Comparison of ENCODE assay signal across 8 cellular contexts in genomic region chr1:85047472-85048295, GRCh38. TPM values are rescaled to one million over a fixed set of nuclear protein-coding genes. Genes with fewer than 3 reads are reported as not detected.
DNase-seq lines count a peak whose midpoint lies in the region; ATAC-seq and TF ChIP-seq lines count a peak whose summit lies in the region.

No MANE protein-coding gene starts in this region.

- H3K27ac ChIP-seq in coronary artery: no peak overlapping the region

- no peak for TF ChIP-seq CTCF in coronary artery (IDR thresholded peaks at IDR 0.05)
- TF ChIP-seq CTCF in mucosa of descending colon (IDR thresholded peaks at IDR 0.05): no peak

- H3K9me3 Mint-ChIP-seq in activated CD4-positive, alpha-beta T cell treated with anti-CD3 and anti-CD28 coated beads, Interleukin-2, amount 10 ng/mL, durations not matched to agents 7 days and 5 days: no peaks in the 10 kb centered on the region

- peak; percentile 76 for ATAC-seq in mucosa of descending colon

- peak overlapping the region; percentile 54 for H3K4me3 Mint-ChIP-seq in activated CD4-positive, alpha-beta T cell treated with anti-CD3 and anti-CD28 coated beads, Interleukin-2, amount 10 ng/mL, durations not matched to agents 7 days and 5 days

- POLR2A ChIA-PET in activated CD4-positive, alpha-beta T cell treated with anti-CD3 and anti-CD28 coated beads, Interleukin-2, amount 10 ng/mL, durations not matched to agents 7 days and 5 days (lab: Charles Lee): no interaction called here
- POLR2A ChIA-PET in HEK293T (lab: Yijun Ruan, JAX): interaction anchor here (0.7 to 2.4 kb wide), 6 partner anchors 10 to 537 kb away, joined by 3 to 12 read pairs (median 4); a partner anchor contains a TSS

- H3K4me1 Mint-ChIP-seq in activated CD4-positive, alpha-beta T cell treated with anti-CD3 and anti-CD28 coated beads, Interleukin-2, amount 10 ng/mL, durations not matched to agents 7 days and 5 days: peaks cover 35% of the 10 kb centered on the region

- peaks cover 13% of the 10 kb centered on the region for H3K36me3 Mint-ChIP-seq in activated CD4-positive, alpha-beta T cell treated with anti-CD3 and anti-CD28 coated beads, Interleukin-2, amount 10 ng/mL, durations not matched to agents 7 days and 5 days (ENCODE audit: low read depth)

- intact Hi-C loops in mucosa of descending colon (cut with DNase I, micrococcal nuclease): no loop called here

- no peaks in the 10 kb centered on the region for H3K36me3 ChIP-seq in mucosa of descending colon (ENCODE audit: low read depth)

- H3K4me1 ChIP-seq in mucosa of descending colon (ENCODE audit: low read depth): peaks cover 7% of the 10 kb centered on the region

- H3K27ac Mint-ChIP-seq in activated CD4-positive, alpha-beta T cell treated with anti-CD3 and anti-CD28 coated beads, Interleukin-2, amount 10 ng/mL, durations not matched to agents 7 days and 5 days: peak overlapping the region; percentile 5

- H3K9me3 ChIP-seq in mucosa of descending colon: no peaks in the 10 kb centered on the region

- no peak for DNase-seq in activated CD4-positive, alpha-beta T cell treated with anti-CD3 and anti-CD28 coated beads, Interleukin-2, amount 10 ng/mL, durations not matched to agents 7 days and 5 days
- no peak for DNase-seq in activated CD4-positive, alpha-beta T cell treated with anti-CD3 and anti-CD28 coated beads, Interleukin-2, amount 50 U/mL, for 1 hour
- DNase-seq in HEK293T (ENCODE audit: extremely low spot score) (peak; percentile 55), NCI-H146 treated with DMSO at 0.1 percent for 48 hours (lab: John Stamatoyannopoulos, UW; ENCODE audit: unreplicated experiment) (peak; percentile 23), coronary artery (ENCODE audit: low spot score) (no peak), mucosa of descending colon (peak in 2 of 3 donors; percentile 8 to 41), Ammon's horn (ENCODE audit: low spot score) (no peak), OCI-M1 (lab: John Stamatoyannopoulos, UW) (no peak)

- H3K27me3 Mint-ChIP-seq in activated CD4-positive, alpha-beta T cell treated with anti-CD3 and anti-CD28 coated beads, Interleukin-2, amount 10 ng/mL, durations not matched to agents 7 days and 5 days: peaks cover 56% of the 10 kb centered on the region

- CTCF ChIA-PET in activated CD4-positive, alpha-beta T cell treated with anti-CD3 and anti-CD28 coated beads, Interleukin-2, amount 10 ng/mL, durations not matched to agents 7 days and 5 days (lab: Charles Lee): interaction anchor here (1.8 to 1.9 kb wide), 2 partner anchors 11 to 103 kb away, joined by 4 read pairs; no protein-coding TSS in a partner anchor
- CTCF ChIA-PET in HEK293T (lab: Yijun Ruan, JAX): interaction anchor here (0.6 to 1.7 kb wide), 2 partner anchors 14 to 103 kb away, joined by 3 to 6 read pairs; no protein-coding TSS in a partner anchor

- H3K4me3 ChIP-seq in coronary artery: peak overlapping the region; percentile 73
- peak overlapping the region; percentile 24 for H3K4me3 ChIP-seq in mucosa of descending colon

TF ChIP-seq in HEK293T, 16 proteins besides CTCF, POLR2A, EP300 and RAD21:
- TF ChIP-seq TARDBP (IDR thresholded peaks at IDR 0.05): no peak
- TF ChIP-seq ZNF384 (IDR thresholded peaks at IDR 0.05): no peak
- no peak for TF ChIP-seq ARNT (IDR thresholded peaks at IDR 0.05)
- no peak for TF ChIP-seq PKNOX1 (IDR thresholded peaks at IDR 0.05)
- TF ChIP-seq ELF4 (IDR thresholded peaks at IDR 0.05): no peak
- TF ChIP-seq NFRKB (IDR thresholded peaks at IDR 0.05): no peak
- no peak for TF ChIP-seq CTBP1 (IDR thresholded peaks at IDR 0.05; ENCODE audit: borderline replicate concordance)
- TF ChIP-seq SUZ12 (IDR thresholded peaks at IDR 0.05): no peak
- TF ChIP-seq L3MBTL2 (conservative IDR thresholded peaks at IDR 0.05): no peak
- TF ChIP-seq BHLHE40 (IDR thresholded peaks at IDR 0.05; ENCODE audit: borderline replicate concordance): no peak
- TF ChIP-seq FOXA1 (IDR thresholded peaks at IDR 0.05): no peak
- TF ChIP-seq HDGF (IDR thresholded peaks at IDR 0.05; ENCODE audit: borderline replicate concordance): no peak
- no peak for TF ChIP-seq SP1 (IDR thresholded peaks at IDR 0.05)
- TF ChIP-seq FOXK2 (IDR thresholded peaks at IDR 0.05): no peak
- no peak for TF ChIP-seq LEF1 (IDR thresholded peaks at IDR 0.05; ENCODE audit: borderline replicate concordance)
- TF ChIP-seq FOXM1 (IDR thresholded peaks at IDR 0.05; ENCODE audit: borderline replicate concordance): no peak
TF ChIP-seq in HEK293T: peak in this region for 0.

RNA-seq across cellular contexts. Expression of gene MCOLN3, which starts 0.6 kb away (rescaled TPM):
- total RNA-seq in activated CD4-positive, alpha-beta T cell treated with anti-CD3 and anti-CD28 coated beads, Interleukin-2, amount 10 ng/mL, durations not matched to agents 7 days and 5 days: 1 to 10 TPM; 3.1 to 3.5 TPM
- total RNA-seq in mucosa of descending colon: 1 to 10 TPM in 2 of 3 donors, under 1 TPM in 1; 0.80 to 2.3 (median 2.2) TPM

RNA-seq across cellular contexts. Expression of gene MCOLN2, which starts 50.8 kb away (rescaled TPM):
- 10 to 100 TPM; 15.0 to 15.4 TPM for total RNA-seq in activated CD4-positive, alpha-beta T cell treated with anti-CD3 and anti-CD28 coated beads, Interleukin-2, amount 10 ng/mL, durations not matched to agents 7 days and 5 days
- total RNA-seq in mucosa of descending colon: 100 to 1,000 TPM in 1 of 3 donors, 10 to 100 TPM in 2; 10.8 to 101 (median 66.2) TPM

Comparison
In these comparisons a context has a peak if more than half of its experiments do, and no peak if none do; other contexts are left out.
1. DNase-seq: peak in HEK293T (single experiment), NCI-H146 treated with DMSO at 0.1 percent for 48 hours (single experiment) and mucosa of descending colon (2 of 3); none in activated CD4-positive, alpha-beta T cell treated with anti-CD3 and anti-CD28 coated beads, Interleukin-2, amount 10 ng/mL, durations not matched to agents 7 days and 5 days (single experiment), activated CD4-positive, alpha-beta T cell treated with anti-CD3 and anti-CD28 coated beads, Interleukin-2, amount 50 U/mL, for 1 hour (single experiment), coronary artery (single experiment), Ammon's horn (single experiment) and OCI-M1 (single experiment).